In genomic region chr20:10454135-10454750, GRCh38 we compare ENCODE assay signal across 12 cellular contexts. TPM values are rescaled to one million over a fixed set of nuclear protein-coding genes. Genes with fewer than 3 reads are reported as not detected.
DNase-seq lines count a peak whose midpoint lies in the region; ATAC-seq and TF ChIP-seq lines count a peak whose summit lies in the region.
"Had no signal": no experiment of that assay in that cellular context is flagged by ENCODE, and none has a peak within 500 bp of the region (broad histone marks: within the 10 kb centered on the region; RNA-seq: fewer than 3 reads in every experiment).

No MANE protein-coding gene starts in this region.

- peaks cover 8% of the 10 kb centered on the region for H3K9me3 Mint-ChIP-seq in activated naive CD4-positive, alpha-beta T cell treated with anti-CD3 and anti-CD28 coated beads, Interleukin-2, amount 50 U/mL, for 24 hours
- peaks cover 0 to 9% (median 4%) of the 10 kb centered on the region in 3 donors for H3K9me3 Mint-ChIP-seq in T-cell
- H3K9me3 Mint-ChIP-seq in stimulated activated memory B cell treated with anti-CD40 and anti-IgM and Interleukin-4, amounts not matched to agents 10 μg/mL and 1 μg/mL and 100 μg/mL, for 72 hours: peaks cover 3% of the 10 kb centered on the region

- CTCF ChIA-PET in T-cell (lab: Charles Lee): no interaction called here

- peaks cover 19% of the 10 kb centered on the region for H3K4me1 Mint-ChIP-seq in activated naive CD4-positive, alpha-beta T cell treated with anti-CD3 and anti-CD28 coated beads, Interleukin-2, amount 50 U/mL, for 24 hours
- peaks cover 17 to 20% (median 19%) of the 10 kb centered on the region in 3 donors for H3K4me1 Mint-ChIP-seq in T-cell
- H3K4me1 Mint-ChIP-seq in stimulated activated memory B cell treated with anti-CD40 and anti-IgM and Interleukin-4, amounts not matched to agents 10 μg/mL and 1 μg/mL and 100 μg/mL, for 72 hours: peaks cover 19% of the 10 kb centered on the region

- ATAC-seq in HG03354 (IDR thresholded peaks at IDR 0.05; ENCODE audit: poor library complexity, severe bottlenecking, unreplicated experiment) (peak; percentile 43), T-cell (replicated peaks in 1 of 4) (no peak), HG02623 (IDR thresholded peaks at IDR 0.05; ENCODE audit: unreplicated experiment) (no peak)
- no peak for ATAC-seq in stimulated activated memory B cell treated with anti-CD40 and anti-IgM and Interleukin-4, amounts not matched to agents 10 μg/mL and 1 μg/mL and 100 μg/mL, for 72 hours
- ATAC-seq: left lung had no signal

- no peak for TF ChIP-seq CTCF in BE2C (IDR thresholded peaks at IDR 0.05; ENCODE audit: low read depth, low read length)

- no peaks in the 10 kb centered on the region for H3K36me3 ChIP-seq in BE2C
- H3K36me3 ChIP-seq: left lung had no signal

- H3K36me3 Mint-ChIP-seq in activated naive CD4-positive, alpha-beta T cell treated with anti-CD3 and anti-CD28 coated beads, Interleukin-2, amount 50 U/mL, for 24 hours: peaks cover 22% of the 10 kb centered on the region
- peaks cover 20% of the 10 kb centered on the region for H3K36me3 Mint-ChIP-seq in T-cell
- H3K36me3 Mint-ChIP-seq in stimulated activated memory B cell treated with anti-CD40 and anti-IgM and Interleukin-4, amounts not matched to agents 10 μg/mL and 1 μg/mL and 100 μg/mL, for 72 hours: peaks cover 21% of the 10 kb centered on the region

- H3K4me3 Mint-ChIP-seq in activated naive CD4-positive, alpha-beta T cell treated with anti-CD3 and anti-CD28 coated beads, Interleukin-2, amount 50 U/mL, for 24 hours: peak overlapping the region; percentile 12
- H3K4me3 Mint-ChIP-seq in T-cell: peak overlapping the region in 1 of 3 donors; percentile 42
- H3K4me3 Mint-ChIP-seq in stimulated activated memory B cell treated with anti-CD40 and anti-IgM and Interleukin-4, amounts not matched to agents 10 μg/mL and 1 μg/mL and 100 μg/mL, for 72 hours: no peak overlapping the region

- H3K27ac Mint-ChIP-seq in activated naive CD4-positive, alpha-beta T cell treated with anti-CD3 and anti-CD28 coated beads, Interleukin-2, amount 50 U/mL, for 24 hours: no peak overlapping the region
- peak overlapping the region; percentile 27 to 93 for H3K27ac Mint-ChIP-seq in T-cell
- H3K27ac Mint-ChIP-seq in stimulated activated memory B cell treated with anti-CD40 and anti-IgM and Interleukin-4, amounts not matched to agents 10 μg/mL and 1 μg/mL and 100 μg/mL, for 72 hours: peak overlapping the region; percentile 7

- no peaks in the 10 kb centered on the region for H3K27me3 ChIP-seq in BE2C
- H3K27me3 ChIP-seq: left lung had no signal

- POLR2A ChIA-PET in T-cell (lab: Charles Lee): no interaction called here

- H3K9me3 ChIP-seq in BE2C: no peaks in the 10 kb centered on the region

- DNase-seq in activated naive CD4-positive, alpha-beta T cell treated with anti-CD3 and anti-CD28 coated beads, Interleukin-2, amount 50 U/mL, for 16 hours: no peak
- no peak for DNase-seq in T-cell
- DNase-seq in BE2C: no peak
- no peak for DNase-seq in HCEC 1CT
- DNase-seq: activated naive CD4-positive, alpha-beta T cell treated with Interleukin-2 at 50 U/mL for 16 hours; left lung; stimulated activated CD4-positive, alpha-beta T cell treated with anti-CD3 and anti-CD28 coated beads, Interleukin-4, amount 100 ng/mL, for 1 hour; substantia nigra had no signal

- no peaks in the 10 kb centered on the region for H3K27me3 Mint-ChIP-seq in activated naive CD4-positive, alpha-beta T cell treated with anti-CD3 and anti-CD28 coated beads, Interleukin-2, amount 50 U/mL, for 24 hours
- no peaks in the 10 kb centered on the region for H3K27me3 Mint-ChIP-seq in T-cell
- H3K27me3 Mint-ChIP-seq in stimulated activated memory B cell treated with anti-CD40 and anti-IgM and Interleukin-4, amounts not matched to agents 10 μg/mL and 1 μg/mL and 100 μg/mL, for 72 hours: no peaks in the 10 kb centered on the region

- no peaks in the 10 kb centered on the region for H3K4me1 ChIP-seq in BE2C

- no peak overlapping the region for H3K4me3 ChIP-seq in BE2C (ENCODE audit: low read depth, low read length)
- H3K4me3 ChIP-seq: left lung had no signal

RNA-seq across cellular contexts. Expression of gene SLX4IP, which starts 19.1 kb away (rescaled TPM):
- total RNA-seq in T-cell: 1 to 10 TPM; 4.2 to 5.9 (median 5.2) TPM
- 1.6 TPM for polyA plus RNA-seq in BE2C (2012; ENCODE audit: insufficient read depth, insufficient read length, low read depth)

RNA-seq across cellular contexts. Expression of gene MKKS, which starts 20.2 kb away (rescaled TPM):
- total RNA-seq in T-cell: 10 to 100 TPM in 3 of 5 donors, 1 to 10 TPM in 2; 5.1 to 13.5 (median 11.9) TPM
- 21.0 TPM for polyA plus RNA-seq in BE2C (2012; ENCODE audit: insufficient read depth, insufficient read length, low read depth)
